17 cellular contexts compared by ENCODE assay signal in the genomic region with DNA sequence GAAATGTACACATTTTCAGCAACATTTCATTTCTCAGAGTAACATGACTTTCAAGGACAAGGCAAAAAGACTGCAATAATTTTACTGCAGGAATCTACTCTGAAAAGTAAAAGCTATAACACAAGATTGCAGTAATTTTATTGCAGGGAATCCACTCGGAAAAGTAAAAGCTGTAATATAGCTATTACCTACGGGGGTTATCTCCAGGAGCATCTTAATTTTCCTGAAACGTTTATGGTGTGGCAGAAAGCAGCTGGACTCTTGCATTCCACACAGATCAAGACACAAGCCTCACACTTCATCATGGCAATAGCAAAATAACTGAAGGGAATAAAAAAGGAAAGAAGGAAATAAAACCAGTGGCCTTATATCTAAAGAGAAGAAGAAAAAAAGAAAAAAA.
A peak's percentile ranks its signal among the peaks of the same experiment; 100 is the strongest.
DNase-seq lines count a peak whose midpoint lies in the region; FAIRE-seq and TF ChIP-seq lines count a peak whose summit lies in the region.
"Had no signal": no experiment of that assay in that cellular context is flagged by ENCODE, and none has a peak within 500 bp of the region (broad histone marks: within the 10 kb centered on the region; RNA-seq: fewer than 3 reads in every experiment).

No MANE protein-coding gene starts in this region.

- no peak overlapping the region for H2AFZ ChIP-seq in MM.1S (ENCODE audit: low read length)

- peaks cover 8% of the 10 kb centered on the region for H3K9me3 Mint-ChIP-seq in nephron progenitor cell

- no peak overlapping the region for H3K4me3 Mint-ChIP-seq in nephron progenitor cell
- H3K4me3 Mint-ChIP-seq: H9 had no signal

- H3K9me3 ChIP-seq in MM.1S (replicated peaks; ENCODE audit: insufficient read depth, low read length) (no peaks in the 10 kb centered on the region), esophagus squamous epithelium (no peaks in the 10 kb centered on the region)
- H3K9me3 ChIP-seq: A549, BE2C had no signal

- peaks cover 15% of the 10 kb centered on the region for H3K36me3 Mint-ChIP-seq in nephron progenitor cell (ENCODE audit: low read depth)

- H3K27ac ChIP-seq in MM.1S (ENCODE audit: low read length) (peak overlapping the region; percentile 87), esophagus squamous epithelium (no peak overlapping the region)
- H3K27ac ChIP-seq: A549, RWPE1 had no signal

- H3K9ac ChIP-seq in MM.1S (ENCODE audit: low read length) = peak overlapping the region; percentile 22; the same call in 1 of the 2 replicates

- peaks cover 49% of the 10 kb centered on the region for H3K4me1 Mint-ChIP-seq in nephron progenitor cell

- no peaks in the 10 kb centered on the region for H3K27me3 Mint-ChIP-seq in nephron progenitor cell (ENCODE audit: low read depth, poor library complexity)

- FAIRE-seq in D721Med (lab: Jason Lieb, UNC) = peak; percentile 11
- FAIRE-seq: A549 had no signal

- peaks cover 95% of the 10 kb centered on the region for H3K79me2 ChIP-seq in MM.1S (ENCODE audit: low read length)

- TF ChIP-seq CTCF in D721Med (IDR thresholded peaks at IDR 0.05; ENCODE audit: insufficient read depth, missing control alignments) (no peak), MM.1S (IDR thresholded peaks at IDR 0.05; ENCODE audit: low read length) (no peak), nephron progenitor cell (IDR thresholded peaks at IDR 0.05) (no peak), esophagus squamous epithelium (IDR thresholded peaks at IDR 0.05) (no peak)

- peaks cover 36% of the 10 kb centered on the region for H3F3A ChIP-seq in MM.1S (ENCODE audit: insufficient read depth, low read length)

- WGBS in esophagus squamous epithelium, 2 donors = 58 to 67% methylated on average over 3 of the region's 3 CpGs

- peak overlapping the region; percentile 24 for H3K27ac Mint-ChIP-seq in nephron progenitor cell

- no peaks in the 10 kb centered on the region for H3K9me2 ChIP-seq in MM.1S (replicated peaks; ENCODE audit: insufficient read depth, low read length)

- no peaks in the 10 kb centered on the region for H3K27me3 ChIP-seq in MM.1S (replicated peaks; ENCODE audit: insufficient read depth, low read length)
- no peaks in the 10 kb centered on the region for H3K27me3 ChIP-seq in esophagus squamous epithelium
- H3K27me3 ChIP-seq: BE2C had no signal

- TF ChIP-seq POLR2A in esophagus squamous epithelium (IDR thresholded peaks at IDR 0.05) = no peak

- no peak for DNase-seq in D721Med (ENCODE audit: insufficient read length, low spot score)
- no peak for DNase-seq in MM.1S
- DNase-seq in fibroblast of peridontal ligament (ENCODE audit: extremely low read depth) = peak; percentile 6
- DNase-seq in nephron progenitor cell = no peak
- DNase-seq in KBM-7 = no peak
- DNase-seq in H4 (ENCODE audit: low spot score) = no peak
- no peak for DNase-seq in esophagus squamous epithelium (lab: John Stamatoyannopoulos, UW)
- DNase-seq: BE2C; DMS79; H9; NCI-H1092 treated with DMSO at 0.1 percent for 48 hours; NCI-H1436 treated with DMSO at 0.1 percent for 48 hours; NCI-H1930; NK-92 treated with Interleukin-12 subunit alpha and Interleukin-12 subunit beta, amount 100 ng/mL, for 24 hours; SIG-M5 had no signal

- in situ Hi-C loops in KBM-7 (cut with MboI; ENCODE audit: low pct_unique_long_range_greater_than_20kb, low sequenced_read_pairs) = no loop called here

- H3K36me3 ChIP-seq in MM.1S (replicated peaks; ENCODE audit: insufficient read depth, low read length) (no peaks in the 10 kb centered on the region), esophagus squamous epithelium (no peaks in the 10 kb centered on the region)
- H3K36me3 ChIP-seq: BE2C had no signal

- H3K4me3 ChIP-seq in MM.1S (ENCODE audit: low read length) (no peak overlapping the region), esophagus squamous epithelium (no peak overlapping the region)
- H3K4me3 ChIP-seq: A549 had no signal

- intact Hi-C loops in esophagus squamous epithelium (cut with DNase I) = no loop called here

- no peaks in the 10 kb centered on the region for H4K20me1 ChIP-seq in MM.1S (ENCODE audit: insufficient read depth, low read length)

- peaks cover 41% of the 10 kb centered on the region for H3K4me1 ChIP-seq in MM.1S (ENCODE audit: low read length)
- peaks cover 6 to 53% (median 26%) of the 10 kb centered on the region in 3 donors for H3K4me1 ChIP-seq in esophagus squamous epithelium
- H3K4me1 ChIP-seq: A549 had no signal

- H3K4me2 ChIP-seq in MM.1S (ENCODE audit: low read depth, low read length) = peak overlapping the region; percentile 61
